In the genomic region with DNA sequence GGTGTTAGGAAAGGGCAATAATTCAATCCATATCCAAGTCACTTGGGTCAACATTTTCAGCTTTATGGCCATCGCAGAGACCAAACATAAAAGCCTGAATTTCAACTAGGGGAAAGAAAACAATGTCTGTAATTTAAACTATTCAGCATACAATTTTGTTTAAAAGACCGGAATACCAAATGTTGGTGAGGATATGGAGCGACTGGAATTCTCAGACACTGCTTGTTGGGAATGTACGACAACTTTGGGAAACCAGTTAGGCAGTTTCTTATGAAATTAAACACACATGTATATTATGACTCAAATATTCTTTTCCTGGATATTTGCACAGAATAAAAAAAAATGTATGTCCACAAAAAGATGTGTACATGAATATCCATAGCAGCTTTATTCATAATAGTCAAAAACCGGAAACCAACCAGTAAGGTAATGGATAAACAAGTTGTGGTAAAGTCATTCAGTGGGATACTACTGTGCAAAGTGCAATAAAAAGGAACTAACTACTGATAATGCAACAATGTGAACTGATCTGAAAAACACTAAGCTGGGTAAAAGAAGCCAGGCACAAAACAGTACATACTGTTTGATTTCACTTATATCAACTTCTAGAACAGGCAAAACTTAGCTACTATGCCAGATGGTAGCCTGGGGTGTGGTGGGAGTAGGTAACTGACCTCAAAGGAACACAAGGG, we compare ENCODE assay signal across 1 cellular context.
TF ChIP-seq lines count a peak whose summit lies in the region.

No MANE protein-coding gene starts in this region.

TF ChIP-seq in endothelial cell of umbilical vein, 7 proteins besides CTCF, POLR2A, EP300 and RAD21 (continued from another document):
- TF ChIP-seq GATA2 (IDR thresholded peaks at IDR 0.05; ENCODE audit: insufficient read depth, insufficient read length, low read depth, low read length) (no peak), JUN (IDR thresholded peaks at IDR 0.05; ENCODE audit: borderline replicate concordance, insufficient read depth, insufficient read length, low read depth) (no peak)
